8 cellular contexts compared by ENCODE assay signal in the genomic region with DNA sequence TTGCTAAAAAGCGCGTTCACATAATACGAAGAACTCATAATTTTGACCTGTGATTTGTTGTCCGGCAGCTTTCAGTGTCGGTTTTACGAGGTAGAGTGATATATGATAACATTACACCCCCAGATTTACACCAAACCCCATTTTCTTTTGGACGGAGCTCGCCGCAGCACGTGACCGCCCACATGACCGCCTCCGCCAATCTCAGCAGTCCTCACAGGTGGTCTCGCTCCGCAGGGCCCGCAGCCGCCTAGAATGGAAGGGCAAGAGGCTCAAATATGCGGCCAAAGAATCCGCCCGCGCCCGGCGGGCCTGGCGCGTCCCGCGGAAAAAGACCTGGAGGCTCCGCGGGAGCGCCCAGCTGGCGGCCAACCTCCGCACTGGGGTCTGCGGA. TPM values are rescaled to one million over a fixed set of nuclear protein-coding genes. Genes with fewer than 3 reads are reported as not detected.
DNase-seq lines count a peak whose midpoint lies in the region; ATAC-seq, FAIRE-seq and TF ChIP-seq lines count a peak whose summit lies in the region.

HOXA7 (minus strand) TSS at position 168 of the 391 bp plus-strand sequence; CDS start at position 38, 130 bp downstream.

- H3K36me3 Mint-ChIP-seq in dendritic cell treated with granulocyte-macrophage colony-stimulating factor and Interleukin-4, amounts not matched to agents 40 ng/mL and 50 ng/mL, for 4 days (ENCODE audit: low read depth) = no peaks in the 10 kb centered on the region
- no peaks in the 10 kb centered on the region for H3K36me3 Mint-ChIP-seq in natural killer cell

- no peak for ATAC-seq in natural killer cell
- ATAC-seq in HG03439 (IDR thresholded peaks at IDR 0.05; ENCODE audit: unreplicated experiment) = no peak

- H3K4me3 Mint-ChIP-seq in dendritic cell treated with granulocyte-macrophage colony-stimulating factor and Interleukin-4, amounts not matched to agents 40 ng/mL and 50 ng/mL, for 4 days = peak within 1 kb of the TSS; percentile 73
- H3K4me3 Mint-ChIP-seq in natural killer cell = peak within 1 kb of the TSS; percentile 82

- peaks cover 64% of the 10 kb centered on the region for H3K4me1 Mint-ChIP-seq in dendritic cell treated with granulocyte-macrophage colony-stimulating factor and Interleukin-4, amounts not matched to agents 40 ng/mL and 50 ng/mL, for 4 days (ENCODE audit: low read depth)
- H3K4me1 Mint-ChIP-seq in natural killer cell = peaks cover 38 to 62% of the 10 kb centered on the region in 2 donors

- H3K27me3 Mint-ChIP-seq in dendritic cell treated with granulocyte-macrophage colony-stimulating factor and Interleukin-4, amounts not matched to agents 40 ng/mL and 50 ng/mL, for 4 days = peaks cover 93% of the 10 kb centered on the region
- H3K27me3 Mint-ChIP-seq in natural killer cell (ENCODE audit: low read depth in 2 of 2) = peaks cover 71 to 78% of the 10 kb centered on the region in 2 donors

- no peak for FAIRE-seq in H54 (lab: Jason Lieb, UNC)

- H3K9me3 Mint-ChIP-seq in dendritic cell treated with granulocyte-macrophage colony-stimulating factor and Interleukin-4, amounts not matched to agents 40 ng/mL and 50 ng/mL, for 4 days = no peaks in the 10 kb centered on the region
- H3K9me3 Mint-ChIP-seq in natural killer cell = no peaks in the 10 kb centered on the region

- DNase-seq in NK-92 treated with Interleukin-12 subunit alpha and Interleukin-12 subunit beta, amount 100 ng/mL, for 24 hours (lab: John Stamatoyannopoulos, UW) = peak; percentile 65
- DNase-seq in NK-92 (lab: John Stamatoyannopoulos, UW; ENCODE audit: unreplicated experiment) (no peak), NCI-H2171 treated with DMSO at 0.1 percent for 48 hours (lab: John Stamatoyannopoulos, UW) (peak; percentile 88), natural killer cell (no peak), H54 (ENCODE audit: insufficient read length, low spot score) (no peak)
- no peak for DNase-seq in activated CD4-positive, alpha-beta T cell treated with anti-CD3 and anti-CD28 coated beads for 48 hours

- no peak within 1 kb of the TSS for H3K27ac Mint-ChIP-seq in dendritic cell treated with granulocyte-macrophage colony-stimulating factor and Interleukin-4, amounts not matched to agents 40 ng/mL and 50 ng/mL, for 4 days
- peak within 1 kb of the TSS in 1 of 2 donors; percentile 64 for H3K27ac Mint-ChIP-seq in natural killer cell

- intact Hi-C loops in dendritic cell treated with granulocyte-macrophage colony-stimulating factor and Interleukin-4, amounts not matched to agents 40 ng/mL and 50 ng/mL, for 4 days (cut with micrococcal nuclease) = loop anchor here (10.0 kb wide), 1 partner anchor 62 kb away; the partner anchor contains the start of gene HOXA1
- intact Hi-C loops in natural killer cell (cut with micrococcal nuclease) = loop anchor here (2.0 kb wide), 1 partner anchor 16 kb away; no protein-coding TSS in a partner anchor

- TF ChIP-seq CTCF in natural killer cell (IDR thresholded peaks at IDR 0.05) = no peak

- TF ChIP-seq POLR2A in H54 (IDR thresholded peaks at IDR 0.05; ENCODE audit: low read depth, low read length) = no peak

RNA-seq across cellular contexts. Expression of gene HOXA7, which starts in this region (rescaled TPM):
- not detected for total RNA-seq in natural killer cell

Comparison
In these comparisons a context has a peak if more than half of its experiments do, and no peak if none do; other contexts are left out.
1. DNase-seq: peak in NK-92 treated with Interleukin-12 subunit alpha and Interleukin-12 subunit beta, amount 100 ng/mL, for 24 hours (single experiment) and NCI-H2171 treated with DMSO at 0.1 percent for 48 hours (single experiment); none in NK-92 (single experiment), natural killer cell (single experiment), H54 (single experiment) and activated CD4-positive, alpha-beta T cell treated with anti-CD3 and anti-CD28 coated beads for 48 hours (single experiment).